1 cellular context compared by ENCODE assay signal in the genomic region with DNA sequence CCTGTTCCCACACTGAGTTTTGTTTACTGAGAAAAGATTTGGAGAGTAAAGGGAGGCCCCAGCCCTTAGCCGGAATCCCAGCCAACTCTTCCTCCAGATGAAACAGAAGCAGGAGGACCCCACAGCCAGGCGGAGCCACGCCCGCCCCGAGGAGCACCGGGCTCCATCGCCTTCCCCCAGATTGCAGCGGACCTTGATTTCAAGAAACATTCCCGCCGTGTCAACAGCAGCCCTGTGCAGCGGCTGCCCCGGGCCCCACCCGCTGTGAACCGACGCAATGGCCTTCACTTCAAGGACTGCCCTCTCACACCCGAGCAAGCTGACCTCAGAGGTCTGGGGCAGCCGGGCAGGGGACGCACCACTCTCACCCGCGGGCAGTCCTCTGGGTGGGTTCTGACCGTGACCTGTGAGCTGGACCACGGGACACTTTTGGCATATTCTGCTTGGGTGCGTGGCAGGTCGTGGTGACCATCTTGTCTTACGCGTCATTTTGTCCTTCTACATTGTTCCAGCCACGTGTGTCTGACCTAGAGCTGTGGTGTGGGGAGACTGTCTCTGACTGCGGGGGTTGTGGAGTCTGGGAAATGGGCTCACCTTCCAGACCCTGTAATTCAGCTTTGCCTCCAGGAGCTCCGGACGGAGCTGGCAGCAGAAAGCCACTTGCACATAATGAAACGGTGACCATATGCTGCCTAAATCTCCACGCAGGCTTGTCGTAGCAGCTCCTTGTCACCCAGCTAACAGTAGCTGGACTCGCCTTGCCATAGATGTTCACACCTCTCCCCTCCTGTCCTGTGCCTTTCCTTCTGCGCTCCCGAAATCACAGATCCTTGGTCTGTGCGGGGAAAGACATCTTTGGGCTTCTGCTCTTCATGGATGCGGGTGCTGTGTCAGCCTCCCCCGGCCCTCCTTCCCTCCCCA.
TF ChIP-seq lines count a peak whose summit lies in the region.

No MANE protein-coding gene starts in this region.

TF ChIP-seq in HepG2, 621 proteins besides CTCF, POLR2A, EP300 and RAD21 (continued from another document):
- TF ChIP-seq, protein P1, sequence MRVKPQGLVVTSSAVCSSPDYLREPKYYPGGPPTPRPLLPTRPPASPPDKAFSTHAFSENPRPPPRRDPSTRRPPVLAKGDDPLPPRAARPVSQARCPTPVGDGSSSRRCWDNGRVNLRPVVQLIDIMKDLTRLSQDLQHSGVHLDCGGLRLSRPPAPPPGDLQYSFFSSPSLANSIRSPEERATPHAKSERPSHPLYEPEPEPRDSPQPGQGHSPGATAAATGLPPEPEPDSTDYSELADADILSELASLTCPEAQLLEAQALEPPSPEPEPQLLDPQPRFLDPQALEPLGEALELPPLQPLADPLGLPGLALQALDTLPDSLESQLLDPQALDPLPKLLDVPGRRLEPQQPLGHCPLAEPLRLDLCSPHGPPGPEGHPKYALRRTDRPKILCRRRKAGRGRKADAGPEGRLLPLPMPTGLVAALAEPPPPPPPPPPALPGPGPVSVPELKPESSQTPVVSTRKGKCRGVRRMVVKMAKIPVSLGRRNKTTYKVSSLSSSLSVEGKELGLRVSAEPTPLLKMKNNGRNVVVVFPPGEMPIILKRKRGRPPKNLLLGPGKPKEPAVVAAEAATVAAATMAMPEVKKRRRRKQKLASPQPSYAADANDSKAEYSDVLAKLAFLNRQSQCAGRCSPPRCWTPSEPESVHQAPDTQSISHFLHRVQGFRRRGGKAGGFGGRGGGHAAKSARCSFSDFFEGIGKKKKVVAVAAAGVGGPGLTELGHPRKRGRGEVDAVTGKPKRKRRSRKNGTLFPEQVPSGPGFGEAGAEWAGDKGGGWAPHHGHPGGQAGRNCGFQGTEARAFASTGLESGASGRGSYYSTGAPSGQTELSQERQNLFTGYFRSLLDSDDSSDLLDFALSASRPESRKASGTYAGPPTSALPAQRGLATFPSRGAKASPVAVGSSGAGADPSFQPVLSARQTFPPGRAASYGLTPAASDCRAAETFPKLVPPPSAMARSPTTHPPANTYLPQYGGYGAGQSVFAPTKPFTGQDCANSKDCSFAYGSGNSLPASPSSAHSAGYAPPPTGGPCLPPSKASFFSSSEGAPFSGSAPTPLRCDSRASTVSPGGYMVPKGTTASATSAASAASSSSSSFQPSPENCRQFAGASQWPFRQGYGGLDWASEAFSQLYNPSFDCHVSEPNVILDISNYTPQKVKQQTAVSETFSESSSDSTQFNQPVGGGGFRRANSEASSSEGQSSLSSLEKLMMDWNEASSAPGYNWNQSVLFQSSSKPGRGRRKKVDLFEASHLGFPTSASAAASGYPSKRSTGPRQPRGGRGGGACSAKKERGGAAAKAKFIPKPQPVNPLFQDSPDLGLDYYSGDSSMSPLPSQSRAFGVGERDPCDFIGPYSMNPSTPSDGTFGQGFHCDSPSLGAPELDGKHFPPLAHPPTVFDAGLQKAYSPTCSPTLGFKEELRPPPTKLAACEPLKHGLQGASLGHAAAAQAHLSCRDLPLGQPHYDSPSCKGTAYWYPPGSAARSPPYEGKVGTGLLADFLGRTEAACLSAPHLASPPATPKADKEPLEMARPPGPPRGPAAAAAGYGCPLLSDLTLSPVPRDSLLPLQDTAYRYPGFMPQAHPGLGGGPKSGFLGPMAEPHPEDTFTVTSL (CRISPR knock-in tag; IDR thresholded peaks at IDR 0.05; ENCODE audit: borderline replicate concordance), result 0 out of 2 replicates have a peak, but pooled peaks have one; percentile 37
- no peak for TF ChIP-seq GATA4 (IDR thresholded peaks at IDR 0.05; ENCODE audit: borderline replicate concordance, low read depth)
- TF ChIP-seq NFKB2 (CRISPR knock-in tag; IDR thresholded peaks at IDR 0.05; ENCODE audit: borderline replicate concordance), result 0 out of 2 replicates have a peak, but pooled peaks have one; percentile 56
- peak; percentile 52 for TF ChIP-seq NR2F6 (IDR thresholded peaks at IDR 0.05)
- TF ChIP-seq NR2F6 (CRISPR knock-in tag; IDR thresholded peaks at IDR 0.05), result peak; percentile 68; the same call in 1 of the 2 replicates
- TF ChIP-seq SPEN (CRISPR knock-in tag; IDR thresholded peaks at IDR 0.05; ENCODE audit: low read depth), result peak; percentile 50
- TF ChIP-seq, protein P2, sequence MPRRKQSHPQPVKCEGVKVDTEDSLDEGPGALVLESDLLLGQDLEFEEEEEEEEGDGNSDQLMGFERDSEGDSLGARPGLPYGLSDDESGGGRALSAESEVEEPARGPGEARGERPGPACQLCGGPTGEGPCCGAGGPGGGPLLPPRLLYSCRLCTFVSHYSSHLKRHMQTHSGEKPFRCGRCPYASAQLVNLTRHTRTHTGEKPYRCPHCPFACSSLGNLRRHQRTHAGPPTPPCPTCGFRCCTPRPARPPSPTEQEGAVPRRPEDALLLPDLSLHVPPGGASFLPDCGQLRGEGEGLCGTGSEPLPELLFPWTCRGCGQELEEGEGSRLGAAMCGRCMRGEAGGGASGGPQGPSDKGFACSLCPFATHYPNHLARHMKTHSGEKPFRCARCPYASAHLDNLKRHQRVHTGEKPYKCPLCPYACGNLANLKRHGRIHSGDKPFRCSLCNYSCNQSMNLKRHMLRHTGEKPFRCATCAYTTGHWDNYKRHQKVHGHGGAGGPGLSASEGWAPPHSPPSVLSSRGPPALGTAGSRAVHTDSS (CRISPR knock-in tag; conservative IDR thresholded peaks at IDR 0.05), result no peak
- TF ChIP-seq ZNF570 (CRISPR knock-in tag; IDR thresholded peaks at IDR 0.05; ENCODE audit: borderline replicate concordance), result no peak
- TF ChIP-seq, protein P3, sequence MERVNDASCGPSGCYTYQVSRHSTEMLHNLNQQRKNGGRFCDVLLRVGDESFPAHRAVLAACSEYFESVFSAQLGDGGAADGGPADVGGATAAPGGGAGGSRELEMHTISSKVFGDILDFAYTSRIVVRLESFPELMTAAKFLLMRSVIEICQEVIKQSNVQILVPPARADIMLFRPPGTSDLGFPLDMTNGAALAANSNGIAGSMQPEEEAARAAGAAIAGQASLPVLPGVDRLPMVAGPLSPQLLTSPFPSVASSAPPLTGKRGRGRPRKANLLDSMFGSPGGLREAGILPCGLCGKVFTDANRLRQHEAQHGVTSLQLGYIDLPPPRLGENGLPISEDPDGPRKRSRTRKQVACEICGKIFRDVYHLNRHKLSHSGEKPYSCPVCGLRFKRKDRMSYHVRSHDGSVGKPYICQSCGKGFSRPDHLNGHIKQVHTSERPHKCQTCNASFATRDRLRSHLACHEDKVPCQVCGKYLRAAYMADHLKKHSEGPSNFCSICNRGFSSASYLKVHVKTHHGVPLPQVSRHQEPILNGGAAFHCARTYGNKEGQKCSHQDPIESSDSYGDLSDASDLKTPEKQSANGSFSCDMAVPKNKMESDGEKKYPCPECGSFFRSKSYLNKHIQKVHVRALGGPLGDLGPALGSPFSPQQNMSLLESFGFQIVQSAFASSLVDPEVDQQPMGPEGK (CRISPR knock-in tag; IDR thresholded peaks at IDR 0.05), result peak; percentile 93
- TF ChIP-seq, protein P4, sequence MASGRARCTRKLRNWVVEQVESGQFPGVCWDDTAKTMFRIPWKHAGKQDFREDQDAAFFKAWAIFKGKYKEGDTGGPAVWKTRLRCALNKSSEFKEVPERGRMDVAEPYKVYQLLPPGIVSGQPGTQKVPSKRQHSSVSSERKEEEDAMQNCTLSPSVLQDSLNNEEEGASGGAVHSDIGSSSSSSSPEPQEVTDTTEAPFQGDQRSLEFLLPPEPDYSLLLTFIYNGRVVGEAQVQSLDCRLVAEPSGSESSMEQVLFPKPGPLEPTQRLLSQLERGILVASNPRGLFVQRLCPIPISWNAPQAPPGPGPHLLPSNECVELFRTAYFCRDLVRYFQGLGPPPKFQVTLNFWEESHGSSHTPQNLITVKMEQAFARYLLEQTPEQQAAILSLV (CRISPR knock-in tag; IDR thresholded peaks at IDR 0.05; ENCODE audit: borderline replicate concordance), result peak; percentile 27; the same call in 1 of the 2 replicates
- TF ChIP-seq MLLT10 (CRISPR knock-in tag; IDR thresholded peaks at IDR 0.05), result no peak
- TF ChIP-seq ATF1 (CRISPR knock-in tag; IDR thresholded peaks at IDR 0.05), result no peak
- no peak for TF ChIP-seq POLR2AphosphoS5 (IDR thresholded peaks at IDR 0.05; ENCODE audit: low read depth, low read length)
- TF ChIP-seq, protein P5, sequence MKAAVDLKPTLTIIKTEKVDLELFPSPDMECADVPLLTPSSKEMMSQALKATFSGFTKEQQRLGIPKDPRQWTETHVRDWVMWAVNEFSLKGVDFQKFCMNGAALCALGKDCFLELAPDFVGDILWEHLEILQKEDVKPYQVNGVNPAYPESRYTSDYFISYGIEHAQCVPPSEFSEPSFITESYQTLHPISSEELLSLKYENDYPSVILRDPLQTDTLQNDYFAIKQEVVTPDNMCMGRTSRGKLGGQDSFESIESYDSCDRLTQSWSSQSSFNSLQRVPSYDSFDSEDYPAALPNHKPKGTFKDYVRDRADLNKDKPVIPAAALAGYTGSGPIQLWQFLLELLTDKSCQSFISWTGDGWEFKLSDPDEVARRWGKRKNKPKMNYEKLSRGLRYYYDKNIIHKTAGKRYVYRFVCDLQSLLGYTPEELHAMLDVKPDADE (CRISPR knock-in tag; IDR thresholded peaks at IDR 0.05), result no peak
- TF ChIP-seq, protein P6, sequence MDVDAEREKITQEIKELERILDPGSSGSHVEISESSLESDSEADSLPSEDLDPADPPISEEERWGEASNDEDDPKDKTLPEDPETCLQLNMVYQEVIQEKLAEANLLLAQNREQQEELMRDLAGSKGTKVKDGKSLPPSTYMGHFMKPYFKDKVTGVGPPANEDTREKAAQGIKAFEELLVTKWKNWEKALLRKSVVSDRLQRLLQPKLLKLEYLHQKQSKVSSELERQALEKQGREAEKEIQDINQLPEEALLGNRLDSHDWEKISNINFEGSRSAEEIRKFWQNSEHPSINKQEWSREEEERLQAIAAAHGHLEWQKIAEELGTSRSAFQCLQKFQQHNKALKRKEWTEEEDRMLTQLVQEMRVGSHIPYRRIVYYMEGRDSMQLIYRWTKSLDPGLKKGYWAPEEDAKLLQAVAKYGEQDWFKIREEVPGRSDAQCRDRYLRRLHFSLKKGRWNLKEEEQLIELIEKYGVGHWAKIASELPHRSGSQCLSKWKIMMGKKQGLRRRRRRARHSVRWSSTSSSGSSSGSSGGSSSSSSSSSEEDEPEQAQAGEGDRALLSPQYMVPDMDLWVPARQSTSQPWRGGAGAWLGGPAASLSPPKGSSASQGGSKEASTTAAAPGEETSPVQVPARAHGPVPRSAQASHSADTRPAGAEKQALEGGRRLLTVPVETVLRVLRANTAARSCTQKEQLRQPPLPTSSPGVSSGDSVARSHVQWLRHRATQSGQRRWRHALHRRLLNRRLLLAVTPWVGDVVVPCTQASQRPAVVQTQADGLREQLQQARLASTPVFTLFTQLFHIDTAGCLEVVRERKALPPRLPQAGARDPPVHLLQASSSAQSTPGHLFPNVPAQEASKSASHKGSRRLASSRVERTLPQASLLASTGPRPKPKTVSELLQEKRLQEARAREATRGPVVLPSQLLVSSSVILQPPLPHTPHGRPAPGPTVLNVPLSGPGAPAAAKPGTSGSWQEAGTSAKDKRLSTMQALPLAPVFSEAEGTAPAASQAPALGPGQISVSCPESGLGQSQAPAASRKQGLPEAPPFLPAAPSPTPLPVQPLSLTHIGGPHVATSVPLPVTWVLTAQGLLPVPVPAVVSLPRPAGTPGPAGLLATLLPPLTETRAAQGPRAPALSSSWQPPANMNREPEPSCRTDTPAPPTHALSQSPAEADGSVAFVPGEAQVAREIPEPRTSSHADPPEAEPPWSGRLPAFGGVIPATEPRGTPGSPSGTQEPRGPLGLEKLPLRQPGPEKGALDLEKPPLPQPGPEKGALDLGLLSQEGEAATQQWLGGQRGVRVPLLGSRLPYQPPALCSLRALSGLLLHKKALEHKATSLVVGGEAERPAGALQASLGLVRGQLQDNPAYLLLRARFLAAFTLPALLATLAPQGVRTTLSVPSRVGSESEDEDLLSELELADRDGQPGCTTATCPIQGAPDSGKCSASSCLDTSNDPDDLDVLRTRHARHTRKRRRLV (CRISPR knock-in tag; IDR thresholded peaks at IDR 0.05), result no peak
- 0 out of 2 replicates have a peak, but pooled peaks have one; percentile 51 for TF ChIP-seq SRY (CRISPR knock-in tag; IDR thresholded peaks at IDR 0.05)
- peak; percentile 41; the same call in 1 of the 2 replicates for TF ChIP-seq SAP130 (CRISPR knock-in tag; IDR thresholded peaks at IDR 0.05; ENCODE audit: low read depth)
- TF ChIP-seq RFX1 (IDR thresholded peaks at IDR 0.05), result no peak
- TF ChIP-seq, protein P7, sequence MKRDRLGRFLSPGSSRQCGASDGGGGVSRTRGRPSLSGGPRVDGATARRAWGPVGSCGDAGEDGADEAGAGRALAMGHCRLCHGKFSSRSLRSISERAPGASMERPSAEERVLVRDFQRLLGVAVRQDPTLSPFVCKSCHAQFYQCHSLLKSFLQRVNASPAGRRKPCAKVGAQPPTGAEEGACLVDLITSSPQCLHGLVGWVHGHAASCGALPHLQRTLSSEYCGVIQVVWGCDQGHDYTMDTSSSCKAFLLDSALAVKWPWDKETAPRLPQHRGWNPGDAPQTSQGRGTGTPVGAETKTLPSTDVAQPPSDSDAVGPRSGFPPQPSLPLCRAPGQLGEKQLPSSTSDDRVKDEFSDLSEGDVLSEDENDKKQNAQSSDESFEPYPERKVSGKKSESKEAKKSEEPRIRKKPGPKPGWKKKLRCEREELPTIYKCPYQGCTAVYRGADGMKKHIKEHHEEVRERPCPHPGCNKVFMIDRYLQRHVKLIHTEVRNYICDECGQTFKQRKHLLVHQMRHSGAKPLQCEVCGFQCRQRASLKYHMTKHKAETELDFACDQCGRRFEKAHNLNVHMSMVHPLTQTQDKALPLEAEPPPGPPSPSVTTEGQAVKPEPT (CRISPR knock-in tag; IDR thresholded peaks at IDR 0.05; ENCODE audit: low read depth), result peak; percentile 35; the same call in 1 of the 2 replicates
- 0 out of 2 replicates have a peak, but pooled peaks have one; percentile 41 for TF ChIP-seq SP5 (CRISPR knock-in tag; IDR thresholded peaks at IDR 0.05; ENCODE audit: borderline replicate concordance, low read depth)
